In the genomic region with DNA sequence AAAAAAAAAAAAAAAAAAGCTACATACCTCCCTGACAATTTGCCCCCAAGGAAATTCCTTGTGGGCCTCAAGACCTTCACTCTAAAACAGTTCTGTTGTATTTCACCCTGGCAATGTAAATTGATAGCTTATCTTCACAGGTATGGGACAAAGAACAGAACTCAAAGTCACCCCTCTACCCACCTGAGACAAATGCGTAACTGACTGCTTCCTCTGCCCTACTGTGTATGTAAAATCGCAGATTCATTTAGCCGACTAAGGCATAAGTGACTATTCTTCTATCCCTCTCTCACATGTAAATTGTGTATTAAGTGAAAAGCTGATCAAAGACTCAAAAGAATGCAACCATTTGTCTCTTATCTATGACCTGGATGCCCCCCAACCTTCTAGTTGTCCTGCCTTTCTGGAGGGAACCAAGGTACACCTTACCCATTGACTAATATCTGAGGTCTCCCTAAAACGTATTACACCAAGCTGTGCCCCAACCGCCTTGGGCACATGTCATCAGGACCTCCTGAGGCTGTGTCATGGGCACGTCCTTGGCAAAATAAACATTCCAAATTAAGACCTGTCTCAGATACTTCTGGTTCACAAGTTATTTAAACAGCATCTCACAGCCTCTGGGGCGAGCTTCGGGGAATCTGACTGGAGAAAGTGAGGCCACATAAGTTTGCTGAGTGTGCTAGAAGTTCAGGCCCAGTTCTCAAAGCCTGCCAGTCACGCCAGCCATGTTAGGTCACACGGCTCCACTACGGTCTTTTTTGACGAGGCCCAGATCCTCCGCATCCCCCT, we compare ENCODE assay signal across 8 cellular contexts. TPM values are rescaled to one million over a fixed set of nuclear protein-coding genes. Genes with fewer than 3 reads are reported as not detected.
DNase-seq lines count a peak whose midpoint lies in the region; ATAC-seq and TF ChIP-seq lines count a peak whose summit lies in the region.

No MANE protein-coding gene starts in this region.

- H3K27ac ChIP-seq in WERI-Rb-1, result peak overlapping the region; percentile 97
- peak overlapping the region; percentile 86 to 99 (median 98) for H3K27ac ChIP-seq in gastrocnemius medialis

- no peak for TF ChIP-seq POLR2A in gastrocnemius medialis (IDR thresholded peaks at IDR 0.05)

- H3K4me3 Mint-ChIP-seq in activated CD8-positive, alpha-beta memory T cell treated with anti-CD3 and anti-CD28 coated beads, Interleukin-2, amount 10 ng/mL, durations not matched to agents 7 days and 5 days, result peak overlapping the region; percentile 90

- peaks cover 43 to 49% of the 10 kb centered on the region in 2 donors for H3K4me1 ChIP-seq in gastrocnemius medialis

- peaks cover 34% of the 10 kb centered on the region for H3K36me3 ChIP-seq in WERI-Rb-1
- H3K36me3 ChIP-seq in gastrocnemius medialis, result peaks cover 0 to 7% of the 10 kb centered on the region in 2 donors

- TF ChIP-seq CTCF in WERI-Rb-1 (IDR thresholded peaks at IDR 0.05; ENCODE audit: low read depth, low read length), result no peak
- no peak for TF ChIP-seq CTCF in foreskin fibroblast (IDR thresholded peaks at IDR 0.05; ENCODE audit: low read depth, low read length)
- no peak for TF ChIP-seq CTCF in gastrocnemius medialis (IDR thresholded peaks at IDR 0.05 in 4 of 5, conservative IDR thresholded peaks at IDR 0.05 in 1 of 5)

- DNase-seq in activated CD8-positive, alpha-beta memory T cell treated with anti-CD3 and anti-CD28 coated beads, Interleukin-2, amount 10 ng/mL, durations not matched to agents 7 days and 5 days, result peak; percentile 68
- no peak for DNase-seq in activated CD8-positive, alpha-beta memory T cell treated with anti-CD3 and anti-CD28 coated beads, Interleukin-2, amount 50 U/mL, for 48 hours
- no peak for DNase-seq in WERI-Rb-1
- DNase-seq in foreskin fibroblast, result no peak
- peak in 1 of 2 donors; percentile 21 for DNase-seq in gastrocnemius medialis
- DNase-seq in cerebellar cortex (ENCODE audit: low spot score), result no peak
- no peak for DNase-seq in COLO829 (ENCODE audit: low spot score)

- H3K27me3 ChIP-seq in WERI-Rb-1 (ENCODE audit: insufficient read depth, low read depth, severe bottlenecking) (no peaks in the 10 kb centered on the region), gastrocnemius medialis (no peaks in the 10 kb centered on the region)

- peaks cover 19% of the 10 kb centered on the region for H3K36me3 Mint-ChIP-seq in activated CD8-positive, alpha-beta memory T cell treated with anti-CD3 and anti-CD28 coated beads, Interleukin-2, amount 10 ng/mL, durations not matched to agents 7 days and 5 days

- H3K27ac Mint-ChIP-seq in activated CD8-positive, alpha-beta memory T cell treated with anti-CD3 and anti-CD28 coated beads, Interleukin-2, amount 10 ng/mL, durations not matched to agents 7 days and 5 days, result peak overlapping the region; percentile 95

- peaks cover 56% of the 10 kb centered on the region for H3K4me1 Mint-ChIP-seq in activated CD8-positive, alpha-beta memory T cell treated with anti-CD3 and anti-CD28 coated beads, Interleukin-2, amount 10 ng/mL, durations not matched to agents 7 days and 5 days

- peak overlapping the region; percentile 86 for H3K4me3 ChIP-seq in WERI-Rb-1 (ENCODE audit: low read depth, low read length)
- peak overlapping the region; percentile 73 to 83 for H3K4me3 ChIP-seq in foreskin fibroblast (ENCODE audit: low read depth in 1 of 2, low read length in 2 of 2)
- peak overlapping the region; percentile 68 to 96 (median 86) for H3K4me3 ChIP-seq in gastrocnemius medialis

- no peaks in the 10 kb centered on the region for H3K9me3 ChIP-seq in WERI-Rb-1 (ENCODE audit: severe bottlenecking)
- H3K9me3 ChIP-seq in gastrocnemius medialis, result no peaks in the 10 kb centered on the region

- H3K9me3 Mint-ChIP-seq in activated CD8-positive, alpha-beta memory T cell treated with anti-CD3 and anti-CD28 coated beads, Interleukin-2, amount 10 ng/mL, durations not matched to agents 7 days and 5 days (ENCODE audit: low read depth), result no peaks in the 10 kb centered on the region

- ATAC-seq in activated CD8-positive, alpha-beta memory T cell treated with anti-CD3 and anti-CD28 coated beads, Interleukin-2, amount 10 ng/mL, durations not matched to agents 7 days and 5 days, result peak; percentile 24
- ATAC-seq in HG03064 (IDR thresholded peaks at IDR 0.05; ENCODE audit: low read depth, unreplicated experiment), result peak; percentile 10
- ATAC-seq in gastrocnemius medialis, result peak; percentile 66 to 69

- in situ Hi-C loops in gastrocnemius medialis (cut with MboI; ENCODE audit: low sequenced_read_pairs in 4 of 4), result no loop called here

- H3K27me3 Mint-ChIP-seq in activated CD8-positive, alpha-beta memory T cell treated with anti-CD3 and anti-CD28 coated beads, Interleukin-2, amount 10 ng/mL, durations not matched to agents 7 days and 5 days, result no peaks in the 10 kb centered on the region

- intact Hi-C loops in gastrocnemius medialis (cut with DNase I; ENCODE audit: low total_unique reads), result loop anchor here (5.0 to 10.0 kb wide), 3 partner anchors 130 to 517 kb away; a partner anchor contains a TSS

- CTCF ChIA-PET in activated CD8-positive, alpha-beta memory T cell treated with anti-CD3 and anti-CD28 coated beads, Interleukin-2, amount 10 ng/mL, durations not matched to agents 7 days and 5 days (lab: Charles Lee), result no interaction called here

RNA-seq across cellular contexts. Expression of a gene that starts 1.0 kb away (rescaled TPM):
- 100 to 1,000 TPM; 156 to 178 TPM for total RNA-seq in activated CD8-positive, alpha-beta memory T cell treated with anti-CD3 and anti-CD28 coated beads, Interleukin-2, amount 10 ng/mL, durations not matched to agents 7 days and 5 days
- total RNA-seq in gastrocnemius medialis, result 100 to 1,000 TPM in 1 of 4 donors, 10 to 100 TPM in 3; 63.7 to 106 (median 88.1) TPM

Comparison
In these comparisons a context has a peak if more than half of its experiments do, and no peak if none do; other contexts are left out.
1. ATAC-seq: peak in every context shown above with its lines; median percentile 68 in gastrocnemius medialis; 24 in activated CD8-positive, alpha-beta memory T cell treated with anti-CD3 and anti-CD28 coated beads, Interleukin-2, amount 10 ng/mL, durations not matched to agents 7 days and 5 days; 10 in HG03064.